11 cellular contexts compared by ENCODE assay signal in genomic region chr15:52013151-52013791, GRCh38. TPM values are rescaled to one million over a fixed set of nuclear protein-coding genes. Genes with fewer than 3 reads are reported as not detected.
A peak's percentile ranks its signal among the peaks of the same experiment; 100 is the strongest.
DNase-seq lines count a peak whose midpoint lies in the region; ATAC-seq and TF ChIP-seq lines count a peak whose summit lies in the region.
"Had no signal": no experiment of that assay in that cellular context is flagged by ENCODE, and none has a peak within 500 bp of the region (broad histone marks: within the 10 kb centered on the region; RNA-seq: fewer than 3 reads in every experiment).

No MANE protein-coding gene starts in this region.

- peak; percentile 42 for ATAC-seq in HG02938 (IDR thresholded peaks at IDR 0.05; ENCODE audit: unreplicated experiment)

- no peak overlapping the region for H3K9ac ChIP-seq in SK-N-SH

- H3K9me3 Mint-ChIP-seq in Calu3 (ENCODE audit: low read depth, unreplicated experiment) = no peaks in the 10 kb centered on the region

- H3K4me3 Mint-ChIP-seq in Calu3 (ENCODE audit: low read depth, unreplicated experiment) = no peak overlapping the region

- no peaks in the 10 kb centered on the region for H3K36me3 ChIP-seq in SK-N-SH (replicated peaks in 1 of 2; ENCODE audit: control insufficient read depth in 1 of 2, insufficient read depth in 2 of 2, low read length in 1 of 2)
- H3K36me3 ChIP-seq: sigmoid colon had no signal

- WGBS in SK-N-SH (ENCODE audit: low lambda C conversion rate) = 85% methylated on average over 3 of the region's 3 CpGs

- no peak overlapping the region for H3K4me3 ChIP-seq in SK-N-SH (ENCODE audit: low read depth in 2 of 2, low read length in 1 of 2)
- H3K4me3 ChIP-seq: sigmoid colon had no signal

- no peak overlapping the region for H3K4me2 ChIP-seq in SK-N-SH

- H3K9me2 ChIP-seq in SK-N-SH = no peaks in the 10 kb centered on the region

- peaks cover 29% of the 10 kb centered on the region for H3K4me1 Mint-ChIP-seq in Calu3 (ENCODE audit: low read depth, unreplicated experiment)

- POLR2A ChIA-PET in SK-N-SH (lab: Yijun Ruan, JAX) = no interaction called here

- no peaks in the 10 kb centered on the region for H3K27me3 ChIP-seq in SK-N-SH (ENCODE audit: insufficient read depth)
- H3K27me3 ChIP-seq: sigmoid colon had no signal

- TF ChIP-seq CTCF in GM13977 (IDR thresholded peaks at IDR 0.05; ENCODE audit: extremely low read depth, insufficient read depth, missing control alignments) = no peak
- no peak for TF ChIP-seq CTCF in SK-N-SH (IDR thresholded peaks at IDR 0.05)
- no peak for TF ChIP-seq CTCF in Calu3 (IDR thresholded peaks at IDR 0.05; ENCODE audit: unreplicated experiment)

- no peak overlapping the region for H3K27ac Mint-ChIP-seq in Calu3 (ENCODE audit: unreplicated experiment)

- no peaks in the 10 kb centered on the region for H3K36me3 Mint-ChIP-seq in Calu3 (ENCODE audit: insufficient read depth, unreplicated experiment)

- CTCF ChIA-PET in SK-N-SH (lab: Yijun Ruan, JAX) (interaction anchor here (0.8 kb wide), 1 partner anchor 158 kb away, joined by 3 read pairs; no protein-coding TSS in a partner anchor), Calu3 (lab: Charles Lee) (no interaction called here)

- no peak overlapping the region for H2AFZ ChIP-seq in SK-N-SH (ENCODE audit: low read depth)

- no peaks in the 10 kb centered on the region for H3K9me3 ChIP-seq in SK-N-SH
- H3K9me3 ChIP-seq: sigmoid colon had no signal

- no peaks in the 10 kb centered on the region; a peak in 1 of 4 replicates for H3K4me1 ChIP-seq in SK-N-SH (ENCODE audit: control insufficient read depth in 1 of 2, insufficient read depth in 2 of 2, low read depth in 1 of 2, low read length in 1 of 2)

- in situ Hi-C loops in GM13977 (cut with MboI; ENCODE audit: low pct_unique_long_range_greater_than_20kb, low sequenced_read_pairs, unreplicated experiment) = no loop called here

- no peak for TF ChIP-seq RAD21 in SK-N-SH (IDR thresholded peaks at IDR 0.05; ENCODE audit: low read length)

- no TSS peak for BruUV-seq in Calu3 (replicated peaks; lab: Mats Ljungman, UMichigan)

- intact Hi-C loops in Calu3 (cut with micrococcal nuclease; ENCODE audit: unreplicated experiment) = no loop called here

- no peaks in the 10 kb centered on the region for H3K27me3 Mint-ChIP-seq in Calu3 (ENCODE audit: unreplicated experiment)

- H4K20me1 ChIP-seq in SK-N-SH (ENCODE audit: insufficient read depth) = no peaks in the 10 kb centered on the region

- H3K79me2 ChIP-seq in SK-N-SH (ENCODE audit: insufficient read depth) = no peaks in the 10 kb centered on the region

- peak; percentile 64 for DNase-seq in GM13977 (ENCODE audit: low spot score)
- no peak for DNase-seq in SK-N-SH
- DNase-seq in hepatic stellate cell (ENCODE audit: low spot score) = peak; percentile 34
- DNase-seq in pons (ENCODE audit: low spot score) = no peak
- DNase-seq in Calu3 = no peak
- no peak for DNase-seq in NCI-H2081 treated with DMSO at 0.1 percent for 48 hours (lab: John Stamatoyannopoulos, UW)
- no peak for DNase-seq in activated CD4-positive, CD25-positive, alpha-beta regulatory T cell (lab: John Stamatoyannopoulos, UW)
- DNase-seq: activated naive CD4-positive, alpha-beta T cell; NCI-H1694; sigmoid colon had no signal

- peak overlapping the region in 1 of 2 experiments; percentile 69; a peak in 2 of 4 replicates for H3K27ac ChIP-seq in SK-N-SH (ENCODE audit: low read depth in 2 of 2, low read length in 1 of 2)

- TF ChIP-seq EP300 in SK-N-SH (IDR thresholded peaks at IDR 0.05; ENCODE audit: borderline replicate concordance in 1 of 2, low read depth in 1 of 2, low read length in 1 of 2) = 0 out of 4 replicates have a peak, but pooled peaks of 1 of the 2 experiments have one; percentile 16

- peaks cover 9% of the 10 kb centered on the region for H3F3A ChIP-seq in SK-N-SH (replicated peaks; ENCODE audit: insufficient read depth)

TF ChIP-seq in SK-N-SH, 30 proteins besides CTCF, POLR2A, EP300 and RAD21 (continues in another document):
- no peak for TF ChIP-seq REST (IDR thresholded peaks at IDR 0.05; ENCODE audit: low read depth, low read length)
- no peak for TF ChIP-seq ELF1 (IDR thresholded peaks at IDR 0.05)
- TF ChIP-seq RCOR1 (IDR thresholded peaks at IDR 0.05; ENCODE audit: low read length) = no peak
- peak; percentile 53 for TF ChIP-seq JUND (IDR thresholded peaks at IDR 0.05)
- TF ChIP-seq FOXJ3 (CRISPR knock-in tag; IDR thresholded peaks at IDR 0.05) = no peak
- TF ChIP-seq GATA2 (CRISPR knock-in tag; IDR thresholded peaks at IDR 0.05) = no peak
- TF ChIP-seq PBX3 (IDR thresholded peaks at IDR 0.05) = peak; percentile 61
- TF ChIP-seq TCF12 (IDR thresholded peaks at IDR 0.05) = peak; percentile 41; the same call in 1 of the 2 replicates
- TF ChIP-seq ZBTB33 (IDR thresholded peaks at IDR 0.05; ENCODE audit: borderline replicate concordance, low read depth) = no peak
- no peak for TF ChIP-seq MEF2A (IDR thresholded peaks at IDR 0.05; ENCODE audit: borderline replicate concordance, low read depth)
- no peak for TF ChIP-seq SMC3 (IDR thresholded peaks at IDR 0.05; ENCODE audit: low read depth, low read length)
- TF ChIP-seq SIN3A (IDR thresholded peaks at IDR 0.05; ENCODE audit: borderline replicate concordance, low read depth, low read length) = no peak
- no peak for TF ChIP-seq TEAD4 (IDR thresholded peaks at IDR 0.05; ENCODE audit: borderline replicate concordance, insufficient read depth)
- no peak for TF ChIP-seq MXI1 (IDR thresholded peaks at IDR 0.05; ENCODE audit: low read depth, low read length)
- TF ChIP-seq RXRA (IDR thresholded peaks at IDR 0.05; ENCODE audit: borderline replicate concordance, low read depth) = no peak
- TF ChIP-seq YY1 (IDR thresholded peaks at IDR 0.05; ENCODE audit: low read depth) = no peak
- no peak for TF ChIP-seq MAX (IDR thresholded peaks at IDR 0.05; ENCODE audit: low read depth)
- TF ChIP-seq FOSL2 (IDR thresholded peaks at IDR 0.05; ENCODE audit: borderline replicate concordance, low read depth) = peak; percentile 31; the same call in 1 of the 2 replicates
- TF ChIP-seq GABPA (IDR thresholded peaks at IDR 0.05; ENCODE audit: low read depth) = no peak

RNA-seq across cellular contexts. Expression of gene MAPK6, which starts 5.7 kb away (rescaled TPM):
- 16.9 and 23.0 TPM in 2 replicates for polyA plus RNA-seq in SK-N-SH (2012; rRNA removed)
- polyA plus RNA-seq in SK-N-SH (2012; cell fraction: cytosol; rRNA removed) = 29.8 and 32.6 TPM in 2 replicates
- 7.9 and 16.8 TPM in 2 replicates for polyA plus RNA-seq in SK-N-SH (2012; cell fraction: nucleus; rRNA removed)
- total RNA-seq in Calu3 (2022) = 28.4 and 35.9 TPM in 2 replicates

RNA-seq across cellular contexts. Expression of gene LEO1, which starts 41.7 kb away (rescaled TPM):
- 6.7 and 7.0 TPM in 2 replicates for polyA plus RNA-seq in SK-N-SH (2012; rRNA removed)
- 11.1 and 20.0 TPM in 2 replicates for polyA plus RNA-seq in SK-N-SH (2012; cell fraction: cytosol; rRNA removed)
- 4.6 and 7.8 TPM in 2 replicates for polyA plus RNA-seq in SK-N-SH (2012; cell fraction: nucleus; rRNA removed)
- 21.3 and 22.5 TPM in 2 replicates for total RNA-seq in Calu3 (2022)

Comparison
In these comparisons a context has a peak if more than half of its experiments do, and no peak if none do; other contexts are left out.
1. DNase-seq: peak in GM13977 (single experiment) and hepatic stellate cell (single experiment); none in SK-N-SH (single experiment), pons (single experiment), Calu3 (single experiment), NCI-H2081 treated with DMSO at 0.1 percent for 48 hours (single experiment) and activated CD4-positive, CD25-positive, alpha-beta regulatory T cell (0 of 4).